In genomic region chr19:57434386-57435061, GRCh38 we compare ENCODE assay signal across 8 cellular contexts. TPM values are rescaled to one million over a fixed set of nuclear protein-coding genes. Genes with fewer than 3 reads are reported as not detected.
DNase-seq lines count a peak whose midpoint lies in the region; TF ChIP-seq lines count a peak whose summit lies in the region.

No MANE protein-coding gene starts in this region.

- H3K9ac ChIP-seq in H9 (ENCODE audit: extremely low read depth, insufficient read length, low read length), result peak overlapping the region; percentile 66

- peaks cover 1% of the 10 kb centered on the region; the same call in 1 of the 2 replicates for H3K27me3 Mint-ChIP-seq in H9 (ENCODE audit: low read depth)

- H3K4me1 ChIP-seq in H9 (ENCODE audit: insufficient read depth, low read length) (peaks cover 5% of the 10 kb centered on the region; the same call in 1 of the 2 replicates), SJSA1 (replicated peaks) (peaks cover 8% of the 10 kb centered on the region; the same call in 1 of the 2 replicates), sigmoid colon (peaks cover 0 to 23% (median 16%) of the 10 kb centered on the region in 4 donors)

- no peak overlapping the region for H3K27ac ChIP-seq in H9 (ENCODE audit: insufficient read length, low read depth, low read length)
- no peak overlapping the region for H3K27ac ChIP-seq in SJSA1
- peak overlapping the region in 3 of 4 donors; percentile 54 to 66 (median 55) for H3K27ac ChIP-seq in sigmoid colon

- TF ChIP-seq POLR2A in sigmoid colon (IDR thresholded peaks at IDR 0.05), result no peak

- H3K4me1 Mint-ChIP-seq in H9, result peaks cover 16 to 17% of the 10 kb centered on the region in 2 experiments

- peak overlapping the region; percentile 84 to 99 (median 97) for H3K27ac Mint-ChIP-seq in H9

- no peak overlapping the region for H4K8ac ChIP-seq in H9 (replicated peaks; ENCODE audit: insufficient read length, low read depth, low read length)

- no peak overlapping the region for H2BK15ac ChIP-seq in H9 (ENCODE audit: low read depth, low read length)

- H2BK20ac ChIP-seq in H9 (ENCODE audit: low read depth, low read length, poor library complexity, severe bottlenecking), result no peak overlapping the region

- H3K36me3 Mint-ChIP-seq in H9 (ENCODE audit: insufficient read depth in 1 of 3, low read depth in 3 of 3), result peaks cover 12 to 16% (median 13%) of the 10 kb centered on the region in 3 experiments

- H3K9me3 ChIP-seq in H9 (ENCODE audit: control insufficient read depth, low read depth, low read length) (no peaks in the 10 kb centered on the region), SJSA1 (replicated peaks) (no peaks in the 10 kb centered on the region; the same call in 1 of the 2 replicates), sigmoid colon (peaks cover 0 to 4% (median 0%) of the 10 kb centered on the region in 4 donors)

- H3K4me3 ChIP-seq in SJSA1 (peak overlapping the region; percentile 55), fibroblast of villous mesenchyme (ENCODE audit: low read depth, low read length) (peak overlapping the region; percentile 78), sigmoid colon (peak overlapping the region; percentile 61 to 88 (median 75))

- H3K23me2 ChIP-seq in H9 (ENCODE audit: insufficient read length, low read depth, low read length, poor library complexity, severe bottlenecking), result peaks cover 8% of the 10 kb centered on the region

- TF ChIP-seq CTCF in H9 (conservative IDR thresholded peaks at IDR 0.05) (no peak), fibroblast of villous mesenchyme (IDR thresholded peaks at IDR 0.05; ENCODE audit: insufficient read depth, low read depth, low read length) (no peak), sigmoid colon (IDR thresholded peaks at IDR 0.05) (no peak)

- DNase-seq in GM03348 (ENCODE audit: low spot score), result peak; percentile 16
- peak; percentile 50 for DNase-seq in H9
- no peak for DNase-seq in SJSA1 (ENCODE audit: low read depth in 1 of 2, low spot score in 2 of 2)
- no peak for DNase-seq in fibroblast of villous mesenchyme (ENCODE audit: low read depth)
- DNase-seq in sigmoid colon, result no peak
- DNase-seq in A172 (ENCODE audit: low spot score), result no peak
- DNase-seq in activated effector memory CD4-positive, alpha-beta T cell treated with anti-CD3 and anti-CD28 coated beads, Interleukin-2, amount 50 U/mL, for 16 hours, result no peak
- DNase-seq in retina, result no peak

- intact Hi-C loops in sigmoid colon (cut with DNase I), result loop anchor here (2.0 kb wide), 1 partner anchor 24 kb away; the partner anchor contains the start of gene ZNF17

- H2BK5ac ChIP-seq in H9 (ENCODE audit: insufficient read length, low read length), result no peak overlapping the region

- H3K36me3 ChIP-seq in SJSA1 (peaks cover 23% of the 10 kb centered on the region), sigmoid colon (no peaks in the 10 kb centered on the region)

- no peak overlapping the region for H3K56ac ChIP-seq in H9 (ENCODE audit: insufficient read length, low read depth, low read length)

- H4K20me1 ChIP-seq in H9 (ENCODE audit: control insufficient read depth, insufficient read depth, insufficient read length), result no peaks in the 10 kb centered on the region

- no peak overlapping the region for H2BK120ac ChIP-seq in H9 (ENCODE audit: low read depth, low read length, poor library complexity, severe bottlenecking)

- peaks cover 0 to 6% of the 10 kb centered on the region in 2 experiments; a peak in 3 of 5 replicates for H3K9me3 Mint-ChIP-seq in H9

- H3K4me3 Mint-ChIP-seq in H9, result peak overlapping the region; percentile 91 to 96

- no CpG with 5 or more reads among the region's 15 CpGs for WGBS in H9 (ENCODE audit: extremely low coverage, insufficient read length, low lambda C conversion rate)
- 44 to 46% methylated on average over 15 of the region's 15 CpGs for WGBS in sigmoid colon, 2 donors

- peak overlapping the region; percentile 12 for H2AFZ ChIP-seq in H9 (ENCODE audit: low read length)

- peak overlapping the region; percentile 77 for H3K4me2 ChIP-seq in H9 (ENCODE audit: insufficient read depth, insufficient read length, low read length)

- no peak overlapping the region for H3K23ac ChIP-seq in H9 (ENCODE audit: insufficient read length, low read depth, low read length)

- H3K27me3 ChIP-seq in H9 (ENCODE audit: insufficient read depth, low read length) (no peaks in the 10 kb centered on the region), SJSA1 (replicated peaks) (no peaks in the 10 kb centered on the region), sigmoid colon (no peaks in the 10 kb centered on the region)

- no peak overlapping the region for H2AK5ac ChIP-seq in H9 (ENCODE audit: insufficient read length, low read length)

- H3T11ph ChIP-seq in H9 (ENCODE audit: low read length), result peak overlapping the region; percentile 57

- H3K14ac ChIP-seq in H9 (ENCODE audit: insufficient read depth, low read length), result peak overlapping the region; percentile 29; the same call in 1 of the 2 replicates

- no peak for TF ChIP-seq EP300 in sigmoid colon (IDR thresholded peaks at IDR 0.05)

- peak overlapping the region; percentile 18 for H3K18ac ChIP-seq in H9 (ENCODE audit: insufficient read length, low read depth, low read length)

- no peak overlapping the region for H2BK12ac ChIP-seq in H9 (ENCODE audit: insufficient read length, low read depth, low read length)

- H3K4ac ChIP-seq in H9 (ENCODE audit: low read depth, low read length), result no peak overlapping the region

- peaks cover 32% of the 10 kb centered on the region for H3K79me2 ChIP-seq in H9 (ENCODE audit: insufficient read depth, low read length)

- H4K5ac ChIP-seq in H9 (ENCODE audit: insufficient read length, low read depth, low read length), result no peak overlapping the region

- H3K79me1 ChIP-seq in H9 (ENCODE audit: insufficient read depth, low read depth, low read length, poor library complexity, severe bottlenecking), result peaks cover 9% of the 10 kb centered on the region

- H4K91ac ChIP-seq in H9 (ENCODE audit: insufficient read length, low read depth, low read length), result no peak overlapping the region

RNA-seq across cellular contexts. Expression of gene ZNF749, which starts 0.6 kb away (rescaled TPM):
- total RNA-seq in H9 (2021), result 25.0 and 27.8 TPM in 2 replicates
- total RNA-seq in SJSA1 (2014; rRNA removed; shearing (Covaris generic)), result 6.1 and 8.2 TPM in 2 replicates
- 10.8 and 11.0 TPM in 2 replicates for total RNA-seq in fibroblast of villous mesenchyme
- total RNA-seq in sigmoid colon, result 1 to 10 TPM; 1.9 to 7.4 (median 4.0) TPM
- 10 to 100 TPM in 1 of 3 donors, 1 to 10 TPM in 2; 3.9 to 10.2 (median 6.7) TPM for polyA plus RNA-seq in sigmoid colon
- total RNA-seq in A172 (2014; rRNA removed; shearing (Covaris generic)), result 15.1 and 24.4 TPM in 2 replicates

RNA-seq across cellular contexts. Expression of gene VN1R1, which starts 22.4 kb away (rescaled TPM):
- total RNA-seq in H9 (2021) (0.53 and 0.74 TPM in 2 replicates), fibroblast of villous mesenchyme (0.32 and 0.86 TPM in 2 replicates), sigmoid colon (1 to 10 TPM in 3 of 4 donors, under 1 TPM in 1; 0.49 to 1.4 (median 1.2) TPM)
- 0.03 TPM in 1 of 2 replicates, not detected in the other for total RNA-seq in SJSA1 (2014; rRNA removed; shearing (Covaris generic))
- polyA plus RNA-seq in sigmoid colon, result under 1 TPM in 1 of 3 donors, not detected in 2; 0.50 TPM
- total RNA-seq in A172 (2014; rRNA removed; shearing (Covaris generic)), result 0.05 and 0.45 TPM in 2 replicates

RNA-seq across cellular contexts. Expression of gene ZNF17, which starts 23.6 kb away (rescaled TPM):
- total RNA-seq in H9 (2021), result 14.0 and 16.3 TPM in 2 replicates
- 7.4 and 10.4 TPM in 2 replicates for total RNA-seq in SJSA1 (2014; rRNA removed; shearing (Covaris generic))
- total RNA-seq in fibroblast of villous mesenchyme, result 10.4 and 15.1 TPM in 2 replicates
- total RNA-seq in sigmoid colon, result 10 to 100 TPM; 10.2 to 14.0 (median 10.8) TPM
- polyA plus RNA-seq in sigmoid colon, result 1 to 10 TPM in 2 of 3 donors, under 1 TPM in 1; 0.69 to 3.9 (median 1.2) TPM
- 10.0 and 19.1 TPM in 2 replicates for total RNA-seq in A172 (2014; rRNA removed; shearing (Covaris generic))

RNA-seq across cellular contexts. Expression of gene ZNF772, which starts 42.8 kb away (rescaled TPM):
- total RNA-seq in H9 (2021) (11.4 and 14.4 TPM in 2 replicates), fibroblast of villous mesenchyme (10.8 and 16.1 TPM in 2 replicates), sigmoid colon (10 to 100 TPM; 12.8 to 17.1 (median 15.5) TPM)
- total RNA-seq in SJSA1 (2014; rRNA removed; shearing (Covaris generic)), result 4.1 and 7.5 TPM in 2 replicates
- polyA plus RNA-seq in sigmoid colon, result 1 to 10 TPM in 1 of 3 donors, under 1 TPM in 2; 0.23 to 3.4 (median 0.60) TPM
- 7.4 and 9.0 TPM in 2 replicates for total RNA-seq in A172 (2014; rRNA removed; shearing (Covaris generic))

RNA-seq across cellular contexts. Expression of gene ZNF548, which starts 44.9 kb away (rescaled TPM):
- total RNA-seq in H9 (2021) (13.0 and 13.9 TPM in 2 replicates), fibroblast of villous mesenchyme (15.8 and 19.0 TPM in 2 replicates), sigmoid colon (10 to 100 TPM; 21.9 to 29.1 (median 22.8) TPM)
- total RNA-seq in SJSA1 (2014; rRNA removed; shearing (Covaris generic)), result 16.4 and 31.8 TPM in 2 replicates
- polyA plus RNA-seq in sigmoid colon, result 10 to 100 TPM in 1 of 3 donors, 1 to 10 TPM in 2; 1.2 to 10.7 (median 1.8) TPM
- total RNA-seq in A172 (2014; rRNA removed; shearing (Covaris generic)), result 22.2 and 30.7 TPM in 2 replicates

Comparison
In these comparisons a context has a peak if more than half of its experiments do, and no peak if none do; other contexts are left out.
1. DNase-seq: peak in GM03348 (single experiment) and H9 (single experiment); none in SJSA1 (0 of 2), fibroblast of villous mesenchyme (single experiment), sigmoid colon (single experiment), A172 (single experiment), activated effector memory CD4-positive, alpha-beta T cell treated with anti-CD3 and anti-CD28 coated beads, Interleukin-2, amount 50 U/mL, for 16 hours (single experiment) and retina (single experiment).
2. H3K27ac ChIP-seq: peak in sigmoid colon (3 of 4); none in H9 (single experiment) and SJSA1 (single experiment).
3. Peak in every context shown above with its lines, with median percentiles within 50 percentile points of each other: H3K4me3 ChIP-seq.